23 cellular contexts compared by ENCODE assay signal in genomic region chr5:136720674-136721073, GRCh38.
"Had no signal": no experiment of that assay in that cellular context is flagged by ENCODE, and none has a peak within 500 bp of the region (broad histone marks: within the 10 kb centered on the region; RNA-seq: fewer than 3 reads in every experiment).

No MANE protein-coding gene starts in this region.

- H3K9me3 ChIP-seq: esophagus muscularis mucosa, gastroesophageal sphincter, heart left ventricle, lower lobe of right lung, mucosa of descending colon had no signal

- H3K27ac ChIP-seq: coronary artery, dorsolateral prefrontal cortex, esophagus muscularis mucosa, foreskin keratinocyte, gastroesophageal sphincter, heart left ventricle, hepatocyte, left lung, lower lobe of right lung had no signal

- H3K4me2 ChIP-seq: hepatocyte had no signal

- ATAC-seq: foreskin keratinocyte; gastroesophageal sphincter; heart left ventricle; left cardiac atrium; left lung; left ventricle myocardium superior; lower lobe of right lung; mucosa of descending colon; naive thymus-derived CD8-positive, alpha-beta T cell had no signal

- H3K27me3 ChIP-seq: esophagus muscularis mucosa, foreskin keratinocyte, gastroesophageal sphincter, hepatocyte, left lung had no signal

- FAIRE-seq: endothelial cell of umbilical vein, frontal cortex, islet of Langerhans, keratinocyte had no signal

- H3K79me2 ChIP-seq: hepatocyte had no signal

- H2AFZ ChIP-seq: hepatocyte had no signal

- H3K4me1 ChIP-seq: esophagus muscularis mucosa, foreskin keratinocyte, gastroesophageal sphincter, heart left ventricle, left lung, lower lobe of right lung had no signal

- DNase-seq: dermis blood vessel endothelial cell; dorsolateral prefrontal cortex; effector CD4-positive, alpha-beta T cell; effector memory CD4-positive, alpha-beta T cell; foreskin keratinocyte; heart left ventricle; hypothalamus; left cardiac atrium; left lung; left ventricle myocardium superior; lower lobe of right lung; mesenchymal stem cell; mucosa of descending colon; naive B cell; naive thymus-derived CD8-positive, alpha-beta T cell had no signal

- H3K36me3 ChIP-seq: esophagus muscularis mucosa, gastroesophageal sphincter, heart left ventricle, left lung, lower lobe of right lung had no signal

- H3K4me3 ChIP-seq: coronary artery, dorsolateral prefrontal cortex, esophagus muscularis mucosa, gastroesophageal sphincter, heart left ventricle, hepatocyte, left lung, lower lobe of right lung, mucosa of descending colon had no signal
